In the genomic region with DNA sequence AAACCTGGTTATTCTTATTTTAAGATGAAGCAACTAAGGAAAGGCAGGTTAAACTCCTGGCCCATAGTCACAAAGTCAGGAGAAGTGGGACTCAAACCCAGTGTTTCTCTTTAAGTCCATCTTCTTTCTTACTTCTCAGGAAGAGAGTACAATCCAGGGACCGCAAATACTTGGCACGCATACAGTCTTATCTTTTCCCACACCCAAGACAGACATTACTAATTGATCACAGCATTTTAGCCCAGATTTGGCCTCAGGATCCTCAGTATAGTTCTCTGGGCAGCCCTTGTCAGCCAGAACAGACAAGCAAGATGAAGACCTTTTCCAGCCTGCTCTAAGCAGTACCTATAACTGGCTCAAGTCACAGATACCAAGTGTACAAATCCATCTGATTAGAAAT, we compare ENCODE assay signal across 28 cellular contexts.
DNase-seq lines count a peak whose midpoint lies in the region; ATAC-seq and TF ChIP-seq lines count a peak whose summit lies in the region.
"Had no signal": no experiment of that assay in that cellular context is flagged by ENCODE, and none has a peak within 500 bp of the region (broad histone marks: within the 10 kb centered on the region; RNA-seq: fewer than 3 reads in every experiment).

No MANE protein-coding gene starts in this region.

- H3K27ac ChIP-seq in cardiac muscle cell = peak overlapping the region; percentile 16
- peak overlapping the region; percentile 41 for H3K27ac ChIP-seq in epithelial cell of prostate
- H3K27ac ChIP-seq: dorsolateral prefrontal cortex, foreskin keratinocyte, HL-60, lower lobe of right lung, neural progenitor cell, SJCRH30, upper lobe of right lung had no signal

- H3K9me3 ChIP-seq in cardiac muscle cell (ENCODE audit: low read depth) = no peaks in the 10 kb centered on the region
- H3K9me3 ChIP-seq: heart left ventricle, lower lobe of right lung, SJCRH30, upper lobe of right lung had no signal

- no peaks in the 10 kb centered on the region for H3K4me1 ChIP-seq in cardiac muscle cell (ENCODE audit: low read depth)
- H3K4me1 ChIP-seq: neural progenitor cell had no signal

- no peak for ATAC-seq in Right ventricle myocardium inferior
- ATAC-seq: heart left ventricle; lower lobe of right lung; Panc1; stimulated activated effector memory CD8-positive, alpha-beta T cell treated with anti-CD3 and anti-CD28 coated beads, Interleukin-12 subunit alpha, Interleukin-12 subunit beta, amount 100 ng/mL, for 72 hours; upper lobe of right lung had no signal

- TF ChIP-seq CTCF in cardiac muscle cell (IDR thresholded peaks at IDR 0.05; ENCODE audit: low read depth, low read length) = no peak
- no peak for TF ChIP-seq CTCF in nephron (IDR thresholded peaks at IDR 0.05; ENCODE audit: unreplicated experiment in 3 of 3)

- no peaks in the 10 kb centered on the region for H3K36me3 Mint-ChIP-seq in nephron (ENCODE audit: low read depth)
- H3K36me3 Mint-ChIP-seq: CD4-positive, CD25-positive, alpha-beta regulatory T cell; neural progenitor cell; stimulated activated effector memory CD8-positive, alpha-beta T cell treated with anti-CD3 and anti-CD28 coated beads, Interleukin-12 subunit alpha, Interleukin-12 subunit beta, amount 100 ng/mL, for 72 hours had no signal

- H3K27ac Mint-ChIP-seq in nephron = peak overlapping the region in 2 of 3 experiments; percentile 59 to 73
- H3K27ac Mint-ChIP-seq: CD4-positive, CD25-positive, alpha-beta regulatory T cell; neural progenitor cell; stimulated activated effector memory CD8-positive, alpha-beta T cell treated with anti-CD3 and anti-CD28 coated beads, Interleukin-12 subunit alpha, Interleukin-12 subunit beta, amount 100 ng/mL, for 72 hours had no signal

- H3K4me3 ChIP-seq in cardiac muscle cell = no peak overlapping the region
- H3K4me3 ChIP-seq: dorsolateral prefrontal cortex, heart left ventricle, lower lobe of right lung, neural progenitor cell, SJCRH30, upper lobe of right lung had no signal

- peaks cover 52% of the 10 kb centered on the region for H3K4me1 Mint-ChIP-seq in nephron
- H3K4me1 Mint-ChIP-seq: CD4-positive, CD25-positive, alpha-beta regulatory T cell; central memory CD8-positive, alpha-beta T cell; neural progenitor cell; stimulated activated effector memory CD8-positive, alpha-beta T cell treated with anti-CD3 and anti-CD28 coated beads, Interleukin-12 subunit alpha, Interleukin-12 subunit beta, amount 100 ng/mL, for 72 hours had no signal

- H3K36me3 ChIP-seq in cardiac muscle cell = no peaks in the 10 kb centered on the region
- H3K36me3 ChIP-seq: heart left ventricle, lower lobe of right lung, neural progenitor cell, SJCRH30, upper lobe of right lung had no signal

- H3K27me3 ChIP-seq in cardiac muscle cell = no peaks in the 10 kb centered on the region
- H3K27me3 ChIP-seq: foreskin keratinocyte, heart left ventricle, neural progenitor cell, SJCRH30, upper lobe of right lung had no signal

- H3K4me3 Mint-ChIP-seq in nephron = no peak overlapping the region
- H3K4me3 Mint-ChIP-seq: CD4-positive, CD25-positive, alpha-beta regulatory T cell; central memory CD8-positive, alpha-beta T cell; neural progenitor cell; stimulated activated effector memory CD8-positive, alpha-beta T cell treated with anti-CD3 and anti-CD28 coated beads, Interleukin-12 subunit alpha, Interleukin-12 subunit beta, amount 100 ng/mL, for 72 hours had no signal

- no peaks in the 10 kb centered on the region for H3K9me3 Mint-ChIP-seq in nephron
- H3K9me3 Mint-ChIP-seq: CD4-positive, CD25-positive, alpha-beta regulatory T cell; central memory CD8-positive, alpha-beta T cell; neural progenitor cell; stimulated activated effector memory CD8-positive, alpha-beta T cell treated with anti-CD3 and anti-CD28 coated beads, Interleukin-12 subunit alpha, Interleukin-12 subunit beta, amount 100 ng/mL, for 72 hours had no signal

- intact Hi-C loops in Right ventricle myocardium inferior (cut with DNase I) = no loop called here

- DNase-seq in cardiac muscle cell (ENCODE audit: low read depth in 1 of 2, low spot score in 1 of 2) = peak in 1 of 2 donors; percentile 92
- no peak for DNase-seq in Right ventricle myocardium inferior (ENCODE audit: missing footprints)
- no peak for DNase-seq in epithelial cell of prostate (ENCODE audit: low read depth, low spot score)
- no peak for DNase-seq in SHP77 (lab: John Stamatoyannopoulos, UW)
- no peak for DNase-seq in activated effector memory CD4-positive, alpha-beta T cell treated with Interleukin-2 at 50 U/mL for 16 hours
- no peak for DNase-seq in nucleus accumbens (lab: John Stamatoyannopoulos, UW)
- DNase-seq in NCI-H2029 (lab: John Stamatoyannopoulos, UW) = no peak
- DNase-seq: activated CD4-positive, alpha-beta T cell treated with anti-CD3 and anti-CD28 coated beads, Interleukin-2, amount 50 U/mL, for 48 hours; activated CD8-positive, alpha-beta memory T cell treated with anti-CD3 and anti-CD28 coated beads, Interleukin-2, amount 50 U/mL, for 4 hours; activated naive CD4-positive, alpha-beta T cell treated with anti-CD3 and anti-CD28 coated beads, Interleukin-2, amount 50 U/mL, for 16 hours; amygdala; CD4-positive, CD25-positive, alpha-beta regulatory T cell; dorsolateral prefrontal cortex; heart left ventricle; lower lobe of right lung; MV-4-11; NCI-H526 treated with DMSO at 0.1 percent for 48 hours; right cardiac atrium; SJCRH30; stimulated activated CD4-positive, alpha-beta T cell treated with anti-CD3 and anti-CD28 coated beads, Interleukin-4, amount 100 ng/mL, for 24 hours; upper lobe of right lung had no signal

- H3K27me3 Mint-ChIP-seq in nephron (ENCODE audit: low read depth) = no peaks in the 10 kb centered on the region
- H3K27me3 Mint-ChIP-seq: central memory CD8-positive, alpha-beta T cell had no signal
